1 cellular context compared by ENCODE assay signal in genomic region chr16:70678898-70679652, GRCh38.
A peak's percentile ranks its signal among the peaks of the same experiment; 100 is the strongest.
TF ChIP-seq lines count a peak whose summit lies in the region.

No MANE protein-coding gene starts in this region.

TF ChIP-seq in HepG2, 621 proteins besides CTCF, POLR2A, EP300 and RAD21:
- TF ChIP-seq HNRNPL (IDR thresholded peaks at IDR 0.05; ENCODE audit: low read depth, low read length) (0 out of 2 replicates have a peak, but pooled peaks have one; percentile 7), AGO2 (optimal IDR thresholded peaks at IDR 0.05; ENCODE audit: low read depth, low read length) (peak; percentile 91), ZNF788 (CRISPR knock-in tag; IDR thresholded peaks at IDR 0.05; ENCODE audit: borderline replicate concordance) (0 out of 2 replicates have a peak, but pooled peaks have one; percentile 27), ZFY (CRISPR knock-in tag; IDR thresholded peaks at IDR 0.05) (0 out of 2 replicates have a peak, but pooled peaks have one; percentile 3), ZNF703 (CRISPR knock-in tag; IDR thresholded peaks at IDR 0.05; ENCODE audit: borderline replicate concordance) (no peak), EED (CRISPR knock-in tag; IDR thresholded peaks at IDR 0.05) (0 out of 2 replicates have a peak, but pooled peaks have one; percentile 64), NFKB2 (CRISPR knock-in tag; IDR thresholded peaks at IDR 0.05; ENCODE audit: borderline replicate concordance) (0 out of 2 replicates have a peak, but pooled peaks have one; percentile 2), RBM22 (optimal IDR thresholded peaks at IDR 0.05; ENCODE audit: low read length) (peak; percentile 11), KAT2B (IDR thresholded peaks at IDR 0.05; ENCODE audit: borderline replicate concordance, low read depth, low read length) (no peak), MTF1 (CRISPR knock-in tag; IDR thresholded peaks at IDR 0.05) (no peak), RBFOX2 (IDR thresholded peaks at IDR 0.05; ENCODE audit: low read depth, low read length) (peak; percentile 49), ARID4A (CRISPR knock-in tag; IDR thresholded peaks at IDR 0.05; ENCODE audit: borderline replicate concordance) (0 out of 2 replicates have a peak, but pooled peaks have one; percentile 3)
